Comparison of ENCODE assay signal across 14 cellular contexts in genomic region chr1:78836736-78837135, GRCh38.
A peak's percentile ranks its signal among the peaks of the same experiment; 100 is the strongest.
DNase-seq lines count a peak whose midpoint lies in the region; ATAC-seq and TF ChIP-seq lines count a peak whose summit lies in the region.
"Had no signal": no experiment of that assay in that cellular context is flagged by ENCODE, and none has a peak within 500 bp of the region (broad histone marks: within the 10 kb centered on the region; RNA-seq: fewer than 3 reads in every experiment).

No MANE protein-coding gene starts in this region.

- TF ChIP-seq POLR2A in vagina (IDR thresholded peaks at IDR 0.05): no peak

- H3K27me3 ChIP-seq in vagina: no peaks in the 10 kb centered on the region
- H3K27me3 ChIP-seq: body of pancreas had no signal

- H3K4me3 ChIP-seq in cardiac fibroblast (replicated peaks in 1 of 2; ENCODE audit: low read depth in 2 of 2, low read length in 2 of 2) (no peak overlapping the region), vagina (no peak overlapping the region)
- H3K4me3 ChIP-seq: body of pancreas had no signal

- peaks cover 5% of the 10 kb centered on the region for H3K27me3 Mint-ChIP-seq in activated CD8-positive, alpha-beta T cell treated with anti-CD3 and anti-CD28 coated beads, Interleukin-2, amount 10 ng/mL, durations not matched to agents 7 days and 5 days (ENCODE audit: low read depth)
- H3K27me3 Mint-ChIP-seq in activated CD8-positive, alpha-beta T cell treated with anti-CD3 and anti-CD28 coated beads for 36 hours: no peaks in the 10 kb centered on the region
- H3K27me3 Mint-ChIP-seq in osteocyte (ENCODE audit: unreplicated experiment): no peaks in the 10 kb centered on the region

- DNase-seq in activated CD8-positive, alpha-beta T cell treated with anti-CD3 and anti-CD28 coated beads, Interleukin-2, amount 10 ng/mL, durations not matched to agents 7 days and 5 days: no peak
- no peak for DNase-seq in activated CD8-positive, alpha-beta T cell treated with anti-CD3 and anti-CD28 coated beads for 36 hours
- DNase-seq in MV-4-11 (lab: John Stamatoyannopoulos, UW): peak; percentile 39
- peak; percentile 25 to 29 for DNase-seq in cardiac fibroblast (ENCODE audit: low read depth in 2 of 2)
- DNase-seq in osteocyte (ENCODE audit: extremely low spot score, unreplicated experiment): no peak
- no peak for DNase-seq in vagina (ENCODE audit: extremely low spot score in 2 of 2)
- DNase-seq: activated T-cell treated with anti-CD3 and anti-CD28 coated beads, Interleukin-2, amount 50 U/mL, for 1 hour; body of pancreas; hypothalamus; NCI-H2171; stimulated activated CD4-positive, alpha-beta T cell treated with anti-CD3 and anti-CD28 coated beads, Interleukin-4, amount 100 ng/mL, for 1 hour had no signal

- no peak overlapping the region for H3K27ac Mint-ChIP-seq in activated CD8-positive, alpha-beta T cell treated with anti-CD3 and anti-CD28 coated beads, Interleukin-2, amount 10 ng/mL, durations not matched to agents 7 days and 5 days
- H3K27ac Mint-ChIP-seq in activated CD8-positive, alpha-beta T cell treated with anti-CD3 and anti-CD28 coated beads for 36 hours: no peak overlapping the region
- H3K27ac Mint-ChIP-seq in osteocyte (ENCODE audit: unreplicated experiment): peak overlapping the region; percentile 54

- peaks cover 7% of the 10 kb centered on the region for H3K4me1 ChIP-seq in vagina

- no peak overlapping the region for H3K27ac ChIP-seq in vagina
- H3K27ac ChIP-seq: body of pancreas, VCaP had no signal

- POLR2A ChIA-PET in activated CD8-positive, alpha-beta T cell treated with anti-CD3 and anti-CD28 coated beads, Interleukin-2, amount 10 ng/mL, durations not matched to agents 7 days and 5 days (lab: Charles Lee): no interaction called here
- POLR2A ChIA-PET in activated CD8-positive, alpha-beta T cell treated with anti-CD3 and anti-CD28 coated beads for 36 hours (lab: Charles Lee): no interaction called here

- intact Hi-C loops in activated CD8-positive, alpha-beta T cell treated with anti-CD3 and anti-CD28 coated beads for 36 hours (cut with micrococcal nuclease): no loop called here
- intact Hi-C loops in vagina (cut with DNase I): no loop called here

- ATAC-seq in activated CD8-positive, alpha-beta T cell treated with anti-CD3 and anti-CD28 coated beads, Interleukin-2, amount 10 ng/mL, durations not matched to agents 7 days and 5 days: no peak
- no peak for ATAC-seq in activated CD8-positive, alpha-beta T cell treated with anti-CD3 and anti-CD28 coated beads for 36 hours
- ATAC-seq in HG03139 (IDR thresholded peaks at IDR 0.05; ENCODE audit: unreplicated experiment) (no peak), esophagus mucosa (no peak)
- ATAC-seq: body of pancreas had no signal

- peaks cover 7% of the 10 kb centered on the region for H3K4me1 Mint-ChIP-seq in activated CD8-positive, alpha-beta T cell treated with anti-CD3 and anti-CD28 coated beads, Interleukin-2, amount 10 ng/mL, durations not matched to agents 7 days and 5 days (ENCODE audit: low read depth)
- peaks cover 20% of the 10 kb centered on the region for H3K4me1 Mint-ChIP-seq in activated CD8-positive, alpha-beta T cell treated with anti-CD3 and anti-CD28 coated beads for 36 hours (ENCODE audit: low read depth)
- H3K4me1 Mint-ChIP-seq in osteocyte (ENCODE audit: unreplicated experiment): peaks cover 68% of the 10 kb centered on the region

- H3K36me3 ChIP-seq in vagina: no peaks in the 10 kb centered on the region

- no peaks in the 10 kb centered on the region for H3K9me3 ChIP-seq in vagina
- H3K9me3 ChIP-seq: body of pancreas had no signal

- no peaks in the 10 kb centered on the region for H3K9me3 Mint-ChIP-seq in activated CD8-positive, alpha-beta T cell treated with anti-CD3 and anti-CD28 coated beads, Interleukin-2, amount 10 ng/mL, durations not matched to agents 7 days and 5 days (ENCODE audit: insufficient read depth)
- H3K9me3 Mint-ChIP-seq in activated CD8-positive, alpha-beta T cell treated with anti-CD3 and anti-CD28 coated beads for 36 hours: no peaks in the 10 kb centered on the region
- peaks cover 7% of the 10 kb centered on the region for H3K9me3 Mint-ChIP-seq in osteocyte (ENCODE audit: unreplicated experiment)

- TF ChIP-seq CTCF in activated CD8-positive, alpha-beta T cell treated with anti-CD3 and anti-CD28 coated beads for 36 hours (IDR thresholded peaks at IDR 0.05): no peak
- TF ChIP-seq CTCF in cardiac fibroblast (IDR thresholded peaks at IDR 0.05; ENCODE audit: low read depth, low read length) (no peak), osteocyte (IDR thresholded peaks at IDR 0.05) (no peak), vagina (IDR thresholded peaks at IDR 0.05) (no peak)

- peak overlapping the region; percentile 4 for H3K4me3 Mint-ChIP-seq in activated CD8-positive, alpha-beta T cell treated with anti-CD3 and anti-CD28 coated beads, Interleukin-2, amount 10 ng/mL, durations not matched to agents 7 days and 5 days
- no peak overlapping the region for H3K4me3 Mint-ChIP-seq in activated CD8-positive, alpha-beta T cell treated with anti-CD3 and anti-CD28 coated beads for 36 hours
- H3K4me3 Mint-ChIP-seq in osteocyte (ENCODE audit: unreplicated experiment): no peak overlapping the region

- CTCF ChIA-PET in activated CD8-positive, alpha-beta T cell treated with anti-CD3 and anti-CD28 coated beads, Interleukin-2, amount 10 ng/mL, durations not matched to agents 7 days and 5 days (lab: Charles Lee): interaction anchor here (0.9 kb wide), 1 partner anchor 220 kb away, joined by 4 read pairs; no protein-coding TSS in a partner anchor
- CTCF ChIA-PET in activated CD8-positive, alpha-beta T cell treated with anti-CD3 and anti-CD28 coated beads for 36 hours (lab: Charles Lee): no interaction called here

- H3K36me3 Mint-ChIP-seq in activated CD8-positive, alpha-beta T cell treated with anti-CD3 and anti-CD28 coated beads, Interleukin-2, amount 10 ng/mL, durations not matched to agents 7 days and 5 days (ENCODE audit: low read depth): no peaks in the 10 kb centered on the region
- H3K36me3 Mint-ChIP-seq in activated CD8-positive, alpha-beta T cell treated with anti-CD3 and anti-CD28 coated beads for 36 hours (ENCODE audit: low read depth): no peaks in the 10 kb centered on the region
- peaks cover 2% of the 10 kb centered on the region for H3K36me3 Mint-ChIP-seq in osteocyte (ENCODE audit: unreplicated experiment)

Comparison
In these comparisons a context has a peak if more than half of its experiments do, and no peak if none do; other contexts are left out.
1. DNase-seq: peak in MV-4-11 (single experiment) and cardiac fibroblast (2 of 2); none in activated CD8-positive, alpha-beta T cell treated with anti-CD3 and anti-CD28 coated beads, Interleukin-2, amount 10 ng/mL, durations not matched to agents 7 days and 5 days (single experiment), activated CD8-positive, alpha-beta T cell treated with anti-CD3 and anti-CD28 coated beads for 36 hours (single experiment), osteocyte (single experiment) and vagina (0 of 2).